13 cellular contexts compared by ENCODE assay signal in genomic region chr1:53376041-53376461, GRCh38. TPM values are rescaled to one million over a fixed set of nuclear protein-coding genes. Genes with fewer than 3 reads are reported as not detected.
DNase-seq lines count a peak whose midpoint lies in the region; ATAC-seq and TF ChIP-seq lines count a peak whose summit lies in the region.
"Had no signal": no experiment of that assay in that cellular context is flagged by ENCODE, and none has a peak within 500 bp of the region (broad histone marks: within the 10 kb centered on the region; RNA-seq: fewer than 3 reads in every experiment).

No MANE protein-coding gene starts in this region.

- no peaks in the 10 kb centered on the region for H3K27me3 Mint-ChIP-seq in brain
- peaks cover 10% of the 10 kb centered on the region for H3K27me3 Mint-ChIP-seq in osteocyte (ENCODE audit: unreplicated experiment)

- no peak for ATAC-seq in HG02852 (IDR thresholded peaks at IDR 0.05; ENCODE audit: unreplicated experiment)
- ATAC-seq: left lung had no signal

- H3K27ac Mint-ChIP-seq in brain, result peak overlapping the region in 3 of 5 experiments; percentile 31 to 75 (median 73)
- no peak overlapping the region for H3K27ac Mint-ChIP-seq in osteocyte (ENCODE audit: unreplicated experiment)

- H3K9me3 Mint-ChIP-seq in brain (peaks cover 0 to 6% (median 0%) of the 10 kb centered on the region in 5 experiments), osteocyte (ENCODE audit: unreplicated experiment) (no peaks in the 10 kb centered on the region)
- H3K9me3 Mint-ChIP-seq: neural progenitor cell had no signal

- TF ChIP-seq CTCF in brain (conservative IDR thresholded peaks at IDR 0.05) (no peak), osteocyte (IDR thresholded peaks at IDR 0.05) (no peak)

- H3K36me3 Mint-ChIP-seq in brain (no peaks in the 10 kb centered on the region), osteocyte (ENCODE audit: unreplicated experiment) (no peaks in the 10 kb centered on the region)
- H3K36me3 Mint-ChIP-seq: neural progenitor cell had no signal

- peaks cover 50% of the 10 kb centered on the region for H3K4me1 Mint-ChIP-seq in brain
- peaks cover 2% of the 10 kb centered on the region for H3K4me1 Mint-ChIP-seq in osteocyte (ENCODE audit: unreplicated experiment)

- DNase-seq in NCI-H1092 treated with DMSO at 0.1 percent for 48 hours (lab: John Stamatoyannopoulos, UW) (peak; percentile 63), NCI-H1092 (lab: John Stamatoyannopoulos, UW) (no peak), NCI-H2107 (lab: John Stamatoyannopoulos, UW) (peak; percentile 81), osteocyte (ENCODE audit: extremely low spot score, unreplicated experiment) (peak; percentile 80), GM19240 (ENCODE audit: insufficient read length, low spot score) (no peak), MV-4-11 (lab: John Stamatoyannopoulos, UW) (no peak)
- DNase-seq: activated T-cell treated with anti-CD3 and anti-CD28 coated beads for 4 hours, NCI-H748 treated with DMSO at 0.1 percent for 48 hours, transverse colon had no signal

- H3K4me3 Mint-ChIP-seq in brain (no peak overlapping the region), osteocyte (ENCODE audit: unreplicated experiment) (no peak overlapping the region)
- H3K4me3 Mint-ChIP-seq: neural progenitor cell had no signal

RNA-seq across cellular contexts. Expression of gene LRP8, which starts 48.2 kb away (rescaled TPM):
- polyA plus RNA-seq in brain (ENCODE audit: insufficient read depth, low read depth, low replicate concordance), result 17.4 TPM
- total RNA-seq in osteocyte, result 4.4 and 6.3 TPM in 2 replicates

Comparison
In these comparisons a context has a peak if more than half of its experiments do, and no peak if none do; other contexts are left out.
1. DNase-seq: peak in NCI-H1092 treated with DMSO at 0.1 percent for 48 hours (single experiment), NCI-H2107 (single experiment) and osteocyte (single experiment); none in NCI-H1092 (single experiment), GM19240 (single experiment) and MV-4-11 (single experiment).